In the genomic region with DNA sequence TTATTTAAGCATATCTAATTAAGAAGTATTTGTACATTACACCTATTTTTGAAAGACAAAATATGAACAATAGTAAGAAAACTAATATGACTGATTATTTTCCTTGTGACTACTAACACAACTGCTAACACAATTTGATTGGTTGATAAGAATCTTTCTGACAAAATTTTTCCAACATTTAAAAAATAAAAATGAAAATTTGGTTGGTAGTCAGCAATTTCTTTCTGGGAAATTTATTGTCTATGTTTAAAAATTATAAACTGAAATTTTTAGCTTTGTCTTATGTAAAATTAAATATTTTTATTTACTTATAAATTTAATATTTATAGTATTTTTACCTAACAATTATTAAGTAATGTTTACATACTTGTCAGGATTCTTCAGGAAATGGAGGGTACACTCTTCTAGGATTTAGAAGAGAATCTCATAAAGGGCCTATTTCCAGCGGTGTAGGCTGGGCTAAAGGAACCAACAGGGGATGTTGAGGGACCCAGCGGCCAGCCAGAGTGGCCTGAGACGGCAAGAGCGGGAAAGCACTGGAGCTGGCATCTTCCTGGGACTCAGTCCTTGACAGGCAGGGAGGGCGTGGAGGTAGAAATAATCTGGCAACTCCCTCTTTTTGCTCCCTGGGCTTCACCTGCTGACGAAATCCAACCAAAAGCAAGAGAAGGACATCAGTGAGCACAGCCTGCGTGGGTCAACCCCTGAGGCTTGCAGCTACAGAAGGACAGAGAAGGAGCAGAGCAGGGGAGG, we compare ENCODE assay signal across 21 cellular contexts. TPM values are rescaled to one million over a fixed set of nuclear protein-coding genes. Genes with fewer than 3 reads are reported as not detected.
A peak's percentile ranks its signal among the peaks of the same experiment; 100 is the strongest.
DNase-seq lines count a peak whose midpoint lies in the region; ATAC-seq, FAIRE-seq and TF ChIP-seq lines count a peak whose summit lies in the region.
"Had no signal": no experiment of that assay in that cellular context is flagged by ENCODE, and none has a peak within 500 bp of the region (broad histone marks: within the 10 kb centered on the region; RNA-seq: fewer than 3 reads in every experiment).

No MANE protein-coding gene starts in this region.

- H3K4me1 ChIP-seq in K562 (replicated peaks in 1 of 2; ENCODE audit: control insufficient read depth in 2 of 2, insufficient read depth in 2 of 2, low read length in 2 of 2), result peaks cover 0 to 3% of the 10 kb centered on the region in 2 experiments; a peak in 1 of 5 replicates
- no peaks in the 10 kb centered on the region for H3K4me1 ChIP-seq in kidney (ENCODE audit: control insufficient read depth in 1 of 2, insufficient read depth in 1 of 2, low read depth in 1 of 2, low read length in 2 of 2)
- H3K4me1 ChIP-seq: A549, BE2C had no signal

- peak; percentile 49 for ATAC-seq in K562
- ATAC-seq in stimulated activated naive B cell treated with anti-CD40 and anti-IgM and Interleukin-4, amounts not matched to agents 10 μg/mL and 1 μg/mL and 100 μg/mL, for 72 hours (replicated peaks), result no peak
- ATAC-seq: A549 had no signal

- H3K27ac Mint-ChIP-seq in stimulated activated naive B cell treated with anti-CD40 and anti-IgM and Interleukin-4, amounts not matched to agents 10 μg/mL and 1 μg/mL and 100 μg/mL, for 72 hours, result no peak overlapping the region

- WGBS in K562 (ENCODE audit: insufficient coverage, low coverage, missing lambda C conversion rate), result 35% methylated on average over 6 of the region's 7 CpGs

- H3K36me3 Mint-ChIP-seq in stimulated activated naive B cell treated with anti-CD40 and anti-IgM and Interleukin-4, amounts not matched to agents 10 μg/mL and 1 μg/mL and 100 μg/mL, for 72 hours, result peaks cover 5 to 15% of the 10 kb centered on the region in 2 donors

- H3K79me2 ChIP-seq in K562 (ENCODE audit: control insufficient read depth, insufficient read depth, low read length), result no peaks in the 10 kb centered on the region

- H3K9me3 Mint-ChIP-seq in stimulated activated naive B cell treated with anti-CD40 and anti-IgM and Interleukin-4, amounts not matched to agents 10 μg/mL and 1 μg/mL and 100 μg/mL, for 72 hours, result no peaks in the 10 kb centered on the region

- peak; percentile 83 for FAIRE-seq in A204.1 (lab: Jason Lieb, UNC)
- no peak for FAIRE-seq in K562 (lab: Jason Lieb, UNC)
- FAIRE-seq in kidney (lab: Jason Lieb, UNC), result peak; percentile 68
- FAIRE-seq: A549 had no signal

- H3K27ac ChIP-seq in K562 (ENCODE audit: extremely low read depth, low read depth, low read length) (no peak overlapping the region), kidney (ENCODE audit: low read depth in 2 of 2, low read length in 2 of 2) (no peak overlapping the region)
- H3K27ac ChIP-seq: A549, SK-N-MC had no signal

- no peaks in the 10 kb centered on the region for H3K9me1 ChIP-seq in K562 (ENCODE audit: control insufficient read depth, insufficient read depth, low read length)

- no peak overlapping the region for H3K4me2 ChIP-seq in K562 (ENCODE audit: insufficient read depth, low read length)
- H3K4me2 ChIP-seq: A549 had no signal

- TF ChIP-seq CTCF in K562 (IDR thresholded peaks at IDR 0.05 in 2 of 3, conservative IDR thresholded peaks at IDR 0.05 in 1 of 3; ENCODE audit: insufficient read depth in 2 of 3, low read depth in 1 of 3, low read length in 3 of 3) (no peak), kidney (IDR thresholded peaks at IDR 0.05; ENCODE audit: borderline replicate concordance, extremely low read depth, insufficient read depth) (no peak)

- no TSS peak for BruUV-seq in K562 (replicated peaks; lab: Mats Ljungman, UMichigan)

- intact Hi-C loops in K562 (cut with micrococcal nuclease), result no loop called here
- intact Hi-C loops in kidney (cut with DNase I), result no loop called here

- peaks cover 2 to 8% of the 10 kb centered on the region in 2 donors for H3K4me1 Mint-ChIP-seq in stimulated activated naive B cell treated with anti-CD40 and anti-IgM and Interleukin-4, amounts not matched to agents 10 μg/mL and 1 μg/mL and 100 μg/mL, for 72 hours

- POLR2A ChIA-PET in K562 (lab: Yijun Ruan, JAX), result interaction anchor here (0.7 to 1.5 kb wide), 2 partner anchors 9 to 12 kb away, joined by 5 read pairs; no protein-coding TSS in a partner anchor

- TF ChIP-seq RAD21 in K562 (CRISPR knock-in tag; conservative IDR thresholded peaks at IDR 0.05 in 1 of 2, IDR thresholded peaks at IDR 0.05 in 1 of 2), result no peak

- in situ Hi-C loops in K562 (cut with MboI), result no loop called here

- CTCF ChIA-PET in K562 (lab: Yijun Ruan, JAX; ENCODE audit: low intra/inter-chr PET ratio), result no interaction called here

- no peak overlapping the region for H3K4me3 ChIP-seq in H7 (ENCODE audit: insufficient read depth, low read depth, low read length)
- no peak overlapping the region for H3K4me3 ChIP-seq in K562
- no peak overlapping the region for H3K4me3 ChIP-seq in kidney (ENCODE audit: low read length in 2 of 2)
- H3K4me3 ChIP-seq: A549, SK-N-MC had no signal

- H2AFZ ChIP-seq in K562 (ENCODE audit: low read depth, low read length), result peak overlapping the region; percentile 90; the same call in 1 of the 2 replicates

- H3K9me3 ChIP-seq in K562 (replicated peaks; ENCODE audit: control insufficient read depth, insufficient read depth, low read depth, low read length) (no peaks in the 10 kb centered on the region), kidney (ENCODE audit: control insufficient read depth in 1 of 2, low read length in 2 of 2) (no peaks in the 10 kb centered on the region)
- H3K9me3 ChIP-seq: A549, BE2C had no signal

- H3K27me3 ChIP-seq in H7 (ENCODE audit: control insufficient read depth, insufficient read depth, low read length) (no peaks in the 10 kb centered on the region), K562 (ENCODE audit: control insufficient read depth in 2 of 2, insufficient read depth in 2 of 2, low read length in 2 of 2) (peaks cover 4 to 13% of the 10 kb centered on the region in 2 experiments; a peak in 3 of 5 replicates)
- H3K27me3 ChIP-seq: BE2C had no signal

- H3K4me3 Mint-ChIP-seq in stimulated activated naive B cell treated with anti-CD40 and anti-IgM and Interleukin-4, amounts not matched to agents 10 μg/mL and 1 μg/mL and 100 μg/mL, for 72 hours, result no peak overlapping the region

- H3K9ac ChIP-seq in K562 (ENCODE audit: insufficient read depth in 1 of 2, low read depth in 2 of 2, low read length in 2 of 2) (no peak overlapping the region; a peak in 1 of 4 replicates), kidney (ENCODE audit: low read length in 2 of 2) (no peak overlapping the region)

- no peaks in the 10 kb centered on the region for H3K36me3 ChIP-seq in H7 (replicated peaks; ENCODE audit: control insufficient read depth, insufficient read depth, low read length)
- H3K36me3 ChIP-seq in K562 (ENCODE audit: control insufficient read depth, insufficient read depth, low read length), result no peaks in the 10 kb centered on the region
- H3K36me3 ChIP-seq in kidney (ENCODE audit: control insufficient read depth in 1 of 2, insufficient read depth in 2 of 2, low read length in 2 of 2), result no peaks in the 10 kb centered on the region
- H3K36me3 ChIP-seq: BE2C had no signal

- no peaks in the 10 kb centered on the region for H4K20me1 ChIP-seq in K562 (replicated peaks; ENCODE audit: control insufficient read depth, insufficient read depth, low read length)

- no peak for TF ChIP-seq POLR2A in K562 (conservative IDR thresholded peaks at IDR 0.05)

- no peaks in the 10 kb centered on the region for H3K27me3 Mint-ChIP-seq in stimulated activated naive B cell treated with anti-CD40 and anti-IgM and Interleukin-4, amounts not matched to agents 10 μg/mL and 1 μg/mL and 100 μg/mL, for 72 hours

- no peak for TF ChIP-seq EP300 in K562 (IDR thresholded peaks at IDR 0.05; ENCODE audit: low read length)

- DNase-seq in H7 (peak; percentile 42), K562 (ENCODE audit: extremely low read depth in 1 of 4, low spot score in 3 of 4) (no peak), kidney (no peak), KG1 (lab: John Stamatoyannopoulos, UW) (no peak), kidney glomerular epithelial cell (lab: John Stamatoyannopoulos, UW) (no peak)
- no peak for DNase-seq in stimulated activated naive B cell treated with anti-CD40 and anti-IgM and Interleukin-4, amounts not matched to agents 10 μg/mL and 1 μg/mL and 100 μg/mL, for 72 hours
- no peak for DNase-seq in activated CD4-positive, alpha-beta T cell treated with anti-CD3 and anti-CD28 coated beads for 4 hours
- DNase-seq: BE2C, EL, HCEC 1CT, Kasumi-1, NCI-H1694, NCI-H2081, NCI-H2171, NCI-H524 treated with DMSO at 0.1 percent for 48 hours, NCI-H82, OCI-M1, SHP77 had no signal

RNA-seq across cellular contexts. Expression of a gene that starts 14.7 kb away (rescaled TPM):
- 41.6 and 50.1 TPM in 2 replicates for total RNA-seq in H7 (2014; rRNA removed; shearing (Covaris generic))
- 111 and 132 TPM in 2 replicates for total RNA-seq in K562 (2011; cell fraction: chromatin; rRNA removed; ENCODE audit: low replicate concordance)
- total RNA-seq in K562 (2011; cell fraction: nucleolus; rRNA removed), result 71.4 and 76.6 TPM in 2 replicates
- 75.8 and 80.5 TPM in 2 replicates for total RNA-seq in K562 (2011; cell fraction: nucleoplasm; rRNA removed)
- total RNA-seq in K562 (2014; rRNA removed) (42.2 and 56.2 TPM in 2 replicates), K562 (2014; rRNA removed; fragmentation: Illumina TruSeq; extraction: Trizol) (38.9 and 41.0 TPM in 2 replicates), K562 (2015; rRNA removed; fragmentation: Illumina TruSeq; extraction: Trizol) (59.5 and 62.1 TPM in 2 replicates), K562 (2021) (71.0 and 72.6 TPM in 2 replicates), kidney (127 TPM)
- polyA plus RNA-seq in K562 (2011; rRNA removed) (50.4 and 52.3 TPM in 2 replicates), K562 (2014; fragmentation: Illumina TruSeq; extraction: Trizol) (60.3 and 69.6 TPM in 2 replicates), K562 (2014; fragmentation: Nextera tagmentation; extraction: Ambion mirVana) (10 to 100 TPM in 1 of 2 experiments, 1 to 10 TPM in 1; 8.7 to 10.3 TPM), K562 (2014; rRNA removed) (34.4 and 47.6 TPM in 2 replicates), kidney (ENCODE audit: insufficient read depth, low read depth, low replicate concordance) (43.7 TPM)
- polyA plus RNA-seq in K562 (2011; cell fraction: cytosol; rRNA removed), result 34.5 and 41.7 TPM in 2 replicates
- polyA plus RNA-seq in K562 (2011; cell fraction: nucleus; rRNA removed), result 56.2 and 77.0 TPM in 2 replicates
- polyA plus RNA-seq in K562 (2012), result 40.3 and 51.8 TPM in 2 replicates
- polyA minus RNA-seq in K562 (2011; rRNA and poly(A)+ RNA removed), result 105 and 107 TPM in 2 replicates
- 89.4 and 94.9 TPM in 2 replicates for polyA minus RNA-seq in K562 (2011; cell fraction: cytosol; rRNA and poly(A)+ RNA removed)
- 102 and 127 TPM in 2 replicates for polyA minus RNA-seq in K562 (2011; cell fraction: nucleus; rRNA and poly(A)+ RNA removed)

RNA-seq across cellular contexts. Expression of a gene that starts 16.6 kb away (rescaled TPM):
- 37.7 and 46.8 TPM in 2 replicates for total RNA-seq in H7 (2014; rRNA removed; shearing (Covaris generic))
- total RNA-seq in K562 (2011; cell fraction: chromatin; rRNA removed; ENCODE audit: low replicate concordance), result 28.9 and 38.7 TPM in 2 replicates
- 29.7 and 37.4 TPM in 2 replicates for total RNA-seq in K562 (2011; cell fraction: nucleolus; rRNA removed)
- 28.1 and 29.3 TPM in 2 replicates for total RNA-seq in K562 (2011; cell fraction: nucleoplasm; rRNA removed)
- 41.4 and 44.4 TPM in 2 replicates for total RNA-seq in K562 (2014; rRNA removed)
- total RNA-seq in K562 (2014; rRNA removed; fragmentation: Illumina TruSeq; extraction: Trizol), result 39.3 and 42.7 TPM in 2 replicates
- 41.7 and 44.3 TPM in 2 replicates for total RNA-seq in K562 (2015; rRNA removed; fragmentation: Illumina TruSeq; extraction: Trizol)
- 39.6 and 43.5 TPM in 2 replicates for total RNA-seq in K562 (2021)
- 29.6 and 46.1 TPM in 2 replicates for polyA plus RNA-seq in K562 (2011; rRNA removed)
- 23.3 and 30.5 TPM in 2 replicates for polyA plus RNA-seq in K562 (2011; cell fraction: cytosol; rRNA removed)
- 19.8 and 21.6 TPM in 2 replicates for polyA plus RNA-seq in K562 (2011; cell fraction: nucleus; rRNA removed)
- 35.5 and 37.7 TPM in 2 replicates for polyA plus RNA-seq in K562 (2012)
- 40.5 and 53.4 TPM in 2 replicates for polyA plus RNA-seq in K562 (2014; fragmentation: Illumina TruSeq; extraction: Trizol)
- 10 to 100 TPM; 18.8 to 19.4 TPM for polyA plus RNA-seq in K562 (2014; fragmentation: Nextera tagmentation; extraction: Ambion mirVana)
- polyA plus RNA-seq in K562 (2014; rRNA removed), result 39.3 and 41.5 TPM in 2 replicates
- polyA minus RNA-seq in K562 (2011; rRNA and poly(A)+ RNA removed), result 30.7 and 32.0 TPM in 2 replicates
- 10.5 and 19.3 TPM in 2 replicates for polyA minus RNA-seq in K562 (2011; cell fraction: cytosol; rRNA and poly(A)+ RNA removed)
- polyA minus RNA-seq in K562 (2011; cell fraction: nucleus; rRNA and poly(A)+ RNA removed), result 16.7 and 21.9 TPM in 2 replicates
- total RNA-seq in kidney, result 53.2 TPM
- polyA plus RNA-seq in kidney (ENCODE audit: insufficient read depth, low read depth, low replicate concordance), result 38.7 TPM
